34 cellular contexts compared by ENCODE assay signal in genomic region chr12:88977115-88977514, GRCh38.
"Had no signal": no experiment of that assay in that cellular context is flagged by ENCODE, and none has a peak within 500 bp of the region (broad histone marks: within the 10 kb centered on the region; RNA-seq: fewer than 3 reads in every experiment).

No MANE protein-coding gene starts in this region.

- H3K36me3 ChIP-seq: MG63 had no signal

- H3K27ac ChIP-seq: KMS-11 had no signal

- H3K4me2 ChIP-seq: KMS-11 had no signal

- H3K9me3 ChIP-seq: MG63 had no signal

- H3K4me3 ChIP-seq: MG63 had no signal

- H3K9ac ChIP-seq: KMS-11 had no signal

- H3K27me3 ChIP-seq: MG63 had no signal

- DNase-seq: Karpas-422, Kasumi-1, MG63, MM.1S, MV-4-11, NCI-H1048, NCI-H1092, NCI-H1092 treated with DMSO at 0.1 percent for 48 hours, NCI-H1105, NCI-H1105 treated with DMSO at 0.1 percent for 48 hours, NCI-H1417, NCI-H1417 treated with DMSO at 0.1 percent for 48 hours, NCI-H1436, NCI-H1436 treated with DMSO at 0.1 percent for 48 hours, NCI-H146, NCI-H1694, NCI-H1694 treated with DMSO at 0.1 percent for 48 hours, NCI-H187, NCI-H187 treated with DMSO at 0.1 percent for 48 hours, NCI-H1930, NCI-H2029, NCI-H2029 treated with DMSO at 0.1 percent for 48 hours, NCI-H2081, NCI-H2081 treated with DMSO at 0.1 percent for 48 hours, NCI-H2107, NCI-H2171, NCI-H2171 treated with DMSO at 0.1 percent for 48 hours, NCI-H2227 treated with DMSO at 0.1 percent for 48 hours, NCI-H226, NCI-H345, NCI-H446, NCI-H446 treated with DMSO at 0.1 percent for 48 hours, NCI-H510A had no signal
